ENCODE assay signal across 32 cellular contexts in the genomic region with DNA sequence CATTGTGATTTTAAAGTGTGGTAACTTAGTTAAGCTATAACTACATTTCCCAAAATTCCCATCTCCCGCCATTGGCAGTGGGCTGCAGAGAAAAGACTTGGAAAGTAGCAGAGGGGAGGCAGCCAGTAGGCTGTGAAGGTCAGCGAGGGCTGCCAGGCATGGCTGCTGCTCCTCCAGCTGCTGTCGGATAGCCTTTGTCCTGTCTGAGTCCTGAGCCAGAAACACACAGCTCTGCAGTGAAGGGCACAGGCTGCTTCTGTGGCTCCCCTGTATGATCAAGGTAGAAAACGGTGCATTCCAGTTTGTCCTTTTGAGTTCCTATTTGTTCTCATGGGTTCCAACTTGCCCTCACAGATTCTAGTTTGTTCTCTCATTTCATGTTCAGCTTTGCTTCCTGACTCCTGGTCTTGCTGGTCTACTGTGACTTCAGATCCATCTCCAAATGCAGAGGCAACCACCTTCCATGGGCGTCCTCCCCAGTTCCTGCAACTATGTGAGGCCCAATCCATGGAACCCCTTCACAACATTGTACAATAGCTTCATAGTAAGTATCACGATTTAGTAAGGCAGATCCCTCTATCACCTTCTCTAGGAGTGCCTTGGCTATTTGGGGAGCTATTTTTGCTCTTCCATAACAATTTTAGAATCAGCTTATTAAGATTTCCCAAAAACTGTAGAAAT. TPM values are rescaled to one million over a fixed set of nuclear protein-coding genes. Genes with fewer than 3 reads are reported as not detected.
A peak's percentile ranks its signal among the peaks of the same experiment; 100 is the strongest.
DNase-seq lines count a peak whose midpoint lies in the region; ATAC-seq, FAIRE-seq and TF ChIP-seq lines count a peak whose summit lies in the region.
"Had no signal": no experiment of that assay in that cellular context is flagged by ENCODE, and none has a peak within 500 bp of the region (broad histone marks: within the 10 kb centered on the region; RNA-seq: fewer than 3 reads in every experiment).

No MANE protein-coding gene starts in this region.

- intact Hi-C loops in HepG2 (cut with micrococcal nuclease; ENCODE audit: unreplicated experiment) = no loop called here

- H3K36me3 ChIP-seq in SK-N-SH (replicated peaks in 1 of 2; ENCODE audit: control insufficient read depth in 1 of 2, insufficient read depth in 2 of 2, low read length in 1 of 2) (peaks cover 0 to 2% of the 10 kb centered on the region in 2 experiments), esophagus (ENCODE audit: control insufficient read depth in 2 of 2, insufficient read depth in 2 of 2, low read length in 1 of 2) (peaks cover 0 to 2% of the 10 kb centered on the region in 2 donors), HepG2 (replicated peaks in 1 of 2; ENCODE audit: control insufficient read depth in 1 of 2, insufficient read depth in 2 of 2, low read length in 2 of 2) (no peaks in the 10 kb centered on the region)
- H3K36me3 ChIP-seq: breast epithelium, prostate gland, WERI-Rb-1 had no signal

- no peaks in the 10 kb centered on the region; a peak in 1 of 4 replicates for H3K4me1 ChIP-seq in SK-N-SH (ENCODE audit: control insufficient read depth in 1 of 2, insufficient read depth in 2 of 2, low read depth in 1 of 2, low read length in 1 of 2)
- H3K4me1 ChIP-seq in esophagus (ENCODE audit: control insufficient read depth in 2 of 2, insufficient read depth in 2 of 2, low read length in 1 of 2) = peaks cover 2 to 3% of the 10 kb centered on the region in 2 donors
- no peaks in the 10 kb centered on the region for H3K4me1 ChIP-seq in HepG2 (ENCODE audit: insufficient read depth, low read length)
- H3K4me1 ChIP-seq: breast epithelium, prostate gland had no signal

- H3K9me3 ChIP-seq in SK-N-SH (no peaks in the 10 kb centered on the region), esophagus (ENCODE audit: control insufficient read depth in 2 of 2, insufficient read depth in 1 of 2, low read depth in 1 of 2, low read length in 1 of 2) (no peaks in the 10 kb centered on the region), HepG2 (ENCODE audit: low read length) (no peaks in the 10 kb centered on the region)
- H3K9me3 ChIP-seq: breast epithelium, prostate gland had no signal

- WGBS in SK-N-SH (ENCODE audit: low lambda C conversion rate) = 85% methylated on average over 6 of the region's 6 CpGs
- WGBS in esophagus, 2 donors = 77 to 81% methylated on average over 6 of the region's 6 CpGs
- WGBS in HepG2 (ENCODE audit: low lambda C conversion rate) = 33% methylated on average over 6 of the region's 6 CpGs

- H4K20me1 ChIP-seq in SK-N-SH (ENCODE audit: insufficient read depth) = no peaks in the 10 kb centered on the region
- H4K20me1 ChIP-seq in HepG2 (ENCODE audit: insufficient read depth, low read length) = no peaks in the 10 kb centered on the region

- H3K4me1 Mint-ChIP-seq in activated T-cell treated with anti-CD3 and anti-CD28 coated beads, Interleukin-2, amount 50 U/mL, for 72 hours (ENCODE audit: low read depth) = peaks cover 12% of the 10 kb centered on the region
- H3K4me1 Mint-ChIP-seq: mesothelial cell of epicardium had no signal

- H3K4me3 ChIP-seq in SK-N-SH (ENCODE audit: low read depth in 2 of 2, low read length in 1 of 2) (no peak overlapping the region), esophagus (ENCODE audit: low read depth in 1 of 2, low read length in 2 of 2) (no peak overlapping the region), HepG2 (replicated peaks in 1 of 3; ENCODE audit: insufficient read depth in 1 of 3, low read depth in 2 of 3, low read length in 3 of 3) (no peak overlapping the region)
- H3K4me3 ChIP-seq: breast epithelium, prostate gland had no signal

- ATAC-seq in SK-N-SH treated with all-trans-retinoic acid at 6 μM for 48 hours = peak; percentile 31; the same call in 2 of the 3 replicates
- peak; percentile 79 for ATAC-seq in HepG2
- no peak for ATAC-seq in activated T-cell treated with anti-CD3 and anti-CD28 coated beads, Interleukin-2, amount 50 U/mL, for 72 hours (replicated peaks in 1 of 2)
- no peak for ATAC-seq in HG03097 (IDR thresholded peaks at IDR 0.05; ENCODE audit: low FRiP score, unreplicated experiment)
- ATAC-seq: stimulated activated effector memory CD8-positive, alpha-beta T cell treated with anti-CD3 and anti-CD28 coated beads, Interleukin-12 subunit alpha, Interleukin-12 subunit beta, amount 100 ng/mL, for 72 hours had no signal

- H3K9ac ChIP-seq in SK-N-SH = no peak overlapping the region
- H3K9ac ChIP-seq in HepG2 (ENCODE audit: insufficient read depth, low read depth, low read length) = no peak overlapping the region

- H3K27ac Mint-ChIP-seq in activated T-cell treated with anti-CD3 and anti-CD28 coated beads, Interleukin-2, amount 50 U/mL, for 72 hours = no peak overlapping the region
- H3K27ac Mint-ChIP-seq: activated CD4-positive, alpha-beta T cell treated with anti-CD3 and anti-CD28 coated beads, Interleukin-2, amount 10 ng/mL, durations not matched to agents 24 days and 14 days; activated naive CD8-positive, alpha-beta T cell treated with anti-CD3 and anti-CD28 coated beads for 36 hours; immature natural killer cell; mesothelial cell of epicardium; stimulated activated effector memory CD8-positive, alpha-beta T cell treated with anti-CD3 and anti-CD28 coated beads, Interleukin-12 subunit alpha, Interleukin-12 subunit beta, amount 100 ng/mL, for 72 hours had no signal

- H2AFZ ChIP-seq in SK-N-SH (ENCODE audit: low read depth) = no peak overlapping the region
- no peak overlapping the region for H2AFZ ChIP-seq in HepG2 (ENCODE audit: low read length)

- H3K4me3 Mint-ChIP-seq in activated T-cell treated with anti-CD3 and anti-CD28 coated beads, Interleukin-2, amount 50 U/mL, for 72 hours = no peak overlapping the region
- H3K4me3 Mint-ChIP-seq: activated CD4-positive, alpha-beta T cell treated with anti-CD3 and anti-CD28 coated beads, Interleukin-2, amount 10 ng/mL, durations not matched to agents 24 days and 14 days; activated naive CD8-positive, alpha-beta T cell treated with anti-CD3 and anti-CD28 coated beads for 36 hours; immature natural killer cell; mesothelial cell of epicardium; stimulated activated effector memory CD8-positive, alpha-beta T cell treated with anti-CD3 and anti-CD28 coated beads, Interleukin-12 subunit alpha, Interleukin-12 subunit beta, amount 100 ng/mL, for 72 hours had no signal

- H3K9me2 ChIP-seq in SK-N-SH = no peaks in the 10 kb centered on the region; the same call in 1 of the 2 replicates

- CTCF ChIA-PET in SK-N-SH (lab: Yijun Ruan, JAX) (interaction anchor here (1.1 to 3.1 kb wide), 3 partner anchors 8 to 314 kb away, joined by 3 to 9 read pairs (median 6); no protein-coding TSS in a partner anchor), HepG2 (lab: Yijun Ruan, JAX; ENCODE audit: low intra/inter-chr PET ratio, low total read pairs) (no interaction called here)

- TF ChIP-seq RAD21 in SK-N-SH (IDR thresholded peaks at IDR 0.05; ENCODE audit: low read length) (no peak), HepG2 (CRISPR knock-in tag; IDR thresholded peaks at IDR 0.05) (no peak)

- BruUV-seq in HepG2 (replicated peaks; lab: Mats Ljungman, UMichigan) = no TSS peak

- FAIRE-seq in HepG2 (lab: Jason Lieb, UNC) (no peak), urothelium cell line (lab: Jason Lieb, UNC) (peak; percentile 81)
- FAIRE-seq: endothelial cell of umbilical vein, GM12892 had no signal

- H3K79me2 ChIP-seq in SK-N-SH (ENCODE audit: insufficient read depth) (no peaks in the 10 kb centered on the region), HepG2 (ENCODE audit: insufficient read depth, low read length) (no peaks in the 10 kb centered on the region)

- no peak for TF ChIP-seq EP300 in SK-N-SH (IDR thresholded peaks at IDR 0.05; ENCODE audit: borderline replicate concordance in 1 of 2, low read depth in 1 of 2, low read length in 1 of 2)
- TF ChIP-seq EP300 in HepG2 (IDR thresholded peaks at IDR 0.05; ENCODE audit: low read depth in 2 of 2, low read length in 2 of 2) = no peak
- no peak for TF ChIP-seq EP300 in HepG2 (CRISPR knock-in tag; IDR thresholded peaks at IDR 0.05; ENCODE audit: borderline replicate concordance)

- no peaks in the 10 kb centered on the region for H3K27me3 ChIP-seq in SK-N-SH (ENCODE audit: insufficient read depth)
- H3K27me3 ChIP-seq in esophagus (ENCODE audit: control insufficient read depth in 1 of 2, insufficient read depth in 2 of 2, low read length in 2 of 2) = no peaks in the 10 kb centered on the region
- H3K27me3 ChIP-seq in HepG2 (ENCODE audit: control insufficient read depth in 1 of 2, insufficient read depth in 2 of 2, low read length in 2 of 2) = peaks cover 2 to 10% of the 10 kb centered on the region in 2 experiments; a peak in 3 of 5 replicates
- H3K27me3 ChIP-seq: breast epithelium had no signal

- H3K27me3 Mint-ChIP-seq in activated T-cell treated with anti-CD3 and anti-CD28 coated beads, Interleukin-2, amount 50 U/mL, for 72 hours (ENCODE audit: low read depth) = no peaks in the 10 kb centered on the region
- H3K27me3 Mint-ChIP-seq: activated CD4-positive, alpha-beta T cell treated with anti-CD3 and anti-CD28 coated beads, Interleukin-2, amount 10 ng/mL, durations not matched to agents 24 days and 14 days; activated naive CD8-positive, alpha-beta T cell treated with anti-CD3 and anti-CD28 coated beads for 36 hours had no signal

- H3F3A ChIP-seq in SK-N-SH (replicated peaks; ENCODE audit: insufficient read depth) = no peaks in the 10 kb centered on the region

- DNase-seq in SK-N-SH = no peak
- no peak for DNase-seq in HepG2 (ENCODE audit: low spot score)
- DNase-seq in urothelium cell line (ENCODE audit: low spot score) = no peak
- no peak for DNase-seq in activated T-cell treated with anti-CD3 and anti-CD28 coated beads, Interleukin-2, amount 50 U/mL, for 72 hours
- DNase-seq in T1000 (lab: John Stamatoyannopoulos, UW) = no peak
- DNase-seq: activated effector memory CD4-positive, alpha-beta T cell treated with Interleukin-2 at 50 U/mL for 16 hours; activated naive CD8-positive, alpha-beta T cell treated with anti-CD3 and anti-CD28 coated beads for 36 hours; anterior cingulate cortex; C1 segment of cervical spinal cord; immature natural killer cell; IMR-90; NCI-H1105; NCI-H187 treated with DMSO at 0.1 percent for 48 hours; NCI-H526; nucleus accumbens; SHP77; stimulated activated CD4-positive, alpha-beta T cell treated with anti-CD3 and anti-CD28 coated beads, Interleukin-15, amount 100 ng/mL, for 24 hours; substantia nigra; SW 1271; trophoblast cell; WERI-Rb-1 had no signal

- no peak overlapping the region for H3K27ac ChIP-seq in SK-N-SH (ENCODE audit: low read depth in 2 of 2, low read length in 1 of 2)
- peak overlapping the region; percentile 45 to 71 for H3K27ac ChIP-seq in esophagus (ENCODE audit: low read depth in 2 of 2, low read length in 1 of 2)
- no peak overlapping the region for H3K27ac ChIP-seq in HepG2 (ENCODE audit: extremely low read length, insufficient read depth, low read length)
- H3K27ac ChIP-seq: 22Rv1, breast epithelium, prostate gland, WERI-Rb-1 had no signal

- H3K9me3 Mint-ChIP-seq in activated T-cell treated with anti-CD3 and anti-CD28 coated beads, Interleukin-2, amount 50 U/mL, for 72 hours = no peaks in the 10 kb centered on the region
- H3K9me3 Mint-ChIP-seq: activated naive CD8-positive, alpha-beta T cell treated with anti-CD3 and anti-CD28 coated beads for 36 hours; immature natural killer cell; stimulated activated effector memory CD8-positive, alpha-beta T cell treated with anti-CD3 and anti-CD28 coated beads, Interleukin-12 subunit alpha, Interleukin-12 subunit beta, amount 100 ng/mL, for 72 hours had no signal

- TF ChIP-seq CTCF in SK-N-SH (IDR thresholded peaks at IDR 0.05) (no peak), HepG2 (CRISPR knock-in tag; IDR thresholded peaks at IDR 0.05) (no peak)

- no peak for TF ChIP-seq POLR2A in HepG2 (IDR thresholded peaks at IDR 0.05; ENCODE audit: insufficient read depth in 1 of 2, low read depth in 2 of 2, low read length in 2 of 2)

- no peak overlapping the region for H3K4me2 ChIP-seq in SK-N-SH
- no peak overlapping the region; the same call in 1 of the 2 replicates for H3K4me2 ChIP-seq in HepG2 (ENCODE audit: low read depth, low read length)

- H3K36me3 Mint-ChIP-seq in activated T-cell treated with anti-CD3 and anti-CD28 coated beads, Interleukin-2, amount 50 U/mL, for 72 hours (ENCODE audit: insufficient read depth in 2 of 2) = no peaks in the 10 kb centered on the region
- H3K36me3 Mint-ChIP-seq: stimulated activated effector memory CD8-positive, alpha-beta T cell treated with anti-CD3 and anti-CD28 coated beads, Interleukin-12 subunit alpha, Interleukin-12 subunit beta, amount 100 ng/mL, for 72 hours had no signal

- POLR2A ChIA-PET in SK-N-SH (lab: Yijun Ruan, JAX) (interaction anchor here (1.2 kb wide), 1 partner anchor 31 kb away, joined by 4 read pairs; a partner anchor contains a TSS), HepG2 (lab: Yijun Ruan, JAX) (no interaction called here)

- in situ Hi-C loops in HepG2 (cut with HindIII; ENCODE audit: extremely low pct_ligation_motif_present, low pct_unique_long_range_greater_than_20kb) = no loop called here

RNA-seq across cellular contexts. Expression of a gene that starts 31.7 kb away (rescaled TPM):
- polyA plus RNA-seq in SK-N-SH (2012; rRNA removed) = 72.4 and 98.7 TPM in 2 replicates
- polyA plus RNA-seq in SK-N-SH (2012; cell fraction: cytosol; rRNA removed) = 120 and 138 TPM in 2 replicates
- 14.7 and 39.4 TPM in 2 replicates for polyA plus RNA-seq in SK-N-SH (2012; cell fraction: nucleus; rRNA removed)
- polyA plus RNA-seq in esophagus = 100 to 1,000 TPM in 1 of 2 donors, 10 to 100 TPM in 1; 66.3 to 101 TPM
- 25.7 and 27.5 TPM in 2 replicates for total RNA-seq in HepG2 (2016; rRNA removed; fragmentation: Illumina TruSeq; extraction: Trizol)
- total RNA-seq in HepG2 (2016; cell fraction: cytosol; rRNA removed; fragmentation: Illumina TruSeq; extraction: Trizol; ENCODE audit: low read depth) = 7.4 and 7.8 TPM in 2 replicates
- 19.4 and 28.6 TPM in 2 replicates for total RNA-seq in HepG2 (2016; cell fraction: insoluble cytoplasmic fraction; rRNA removed; fragmentation: Illumina TruSeq; extraction: Trizol)
- total RNA-seq in HepG2 (2016; cell fraction: membrane; rRNA removed; fragmentation: Illumina TruSeq; extraction: Trizol) = 14.0 and 17.5 TPM in 2 replicates
- 45.1 and 48.0 TPM in 2 replicates for total RNA-seq in HepG2 (2016; cell fraction: nucleus; rRNA removed; fragmentation: Illumina TruSeq; extraction: Trizol)
- 32.9 and 40.2 TPM in 2 replicates for polyA plus RNA-seq in HepG2 (2011; rRNA removed)
- 20.4 and 33.2 TPM in 2 replicates for polyA plus RNA-seq in HepG2 (2011; cell fraction: cytosol; rRNA removed)
- 7.1 and 9.3 TPM in 2 replicates for polyA plus RNA-seq in HepG2 (2011; cell fraction: nucleus; rRNA removed)
- 44.2 and 45.6 TPM in 2 replicates for polyA plus RNA-seq in HepG2 (2012)
- polyA plus RNA-seq in HepG2 (2016; cell fraction: cytosol; fragmentation: Illumina TruSeq; extraction: Trizol; ENCODE audit: low read depth) = 8.7 TPM in 2 replicates
- 42.0 and 43.1 TPM in 2 replicates for polyA plus RNA-seq in HepG2 (2016; cell fraction: insoluble cytoplasmic fraction; fragmentation: Illumina TruSeq; extraction: Trizol; ENCODE audit: low read depth)
- 15.9 and 18.3 TPM in 2 replicates for polyA plus RNA-seq in HepG2 (2016; cell fraction: membrane; fragmentation: Illumina TruSeq; extraction: Trizol; ENCODE audit: low read depth)
- polyA plus RNA-seq in HepG2 (2016; cell fraction: nucleus; fragmentation: Illumina TruSeq; extraction: Trizol; ENCODE audit: insufficient read depth, low read depth) = 71.1 and 87.2 TPM in 2 replicates
- polyA minus RNA-seq in HepG2 (2011; rRNA and poly(A)+ RNA removed; ENCODE audit: low replicate concordance) = 30.6 and 35.4 TPM in 2 replicates
- polyA minus RNA-seq in HepG2 (2011; cell fraction: cytosol; rRNA and poly(A)+ RNA removed) = 23.1 and 27.5 TPM in 2 replicates
- polyA minus RNA-seq in HepG2 (2011; cell fraction: nucleus; rRNA and poly(A)+ RNA removed) = 19.3 and 28.8 TPM in 2 replicates
- 10 to 100 TPM; 29.6 to 32.0 TPM for total RNA-seq in activated T-cell treated with anti-CD3 and anti-CD28 coated beads, Interleukin-2, amount 50 U/mL, for 72 hours

Comparison
In these comparisons a context has a peak if more than half of its experiments do, and no peak if none do; other contexts are left out.
1. ATAC-seq: peak in SK-N-SH treated with all-trans-retinoic acid at 6 μM for 48 hours (single experiment) and HepG2 (single experiment); none in activated T-cell treated with anti-CD3 and anti-CD28 coated beads, Interleukin-2, amount 50 U/mL, for 72 hours (0 of 2) and HG03097 (single experiment).
2. H3K27ac ChIP-seq: peak in esophagus (2 of 2); none in SK-N-SH (0 of 2) and HepG2 (single experiment).